Comparison of ENCODE assay signal across 9 cellular contexts in the genomic region with DNA sequence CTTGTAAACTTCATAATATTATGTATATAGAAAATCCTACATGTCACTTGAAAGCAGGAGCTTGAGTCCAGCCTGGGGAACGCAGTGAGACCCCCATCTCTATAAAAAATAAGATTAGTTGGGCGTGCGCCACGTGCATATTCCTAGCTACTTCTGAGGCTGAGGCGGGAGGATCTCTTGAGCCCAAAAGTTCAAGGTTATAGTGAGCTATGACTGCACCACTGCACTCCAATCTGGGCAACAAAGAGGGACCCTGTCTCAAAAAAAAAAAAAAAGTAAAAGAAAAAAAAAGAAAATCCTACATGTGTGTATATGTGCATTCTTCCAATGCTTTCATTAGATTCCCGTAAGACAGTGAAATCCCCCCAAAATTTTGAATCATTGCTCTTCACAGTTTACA. TPM values are rescaled to one million over a fixed set of nuclear protein-coding genes. Genes with fewer than 3 reads are reported as not detected.
DNase-seq lines count a peak whose midpoint lies in the region; ATAC-seq and TF ChIP-seq lines count a peak whose summit lies in the region.
"Had no signal": no experiment of that assay in that cellular context is flagged by ENCODE, and none has a peak within 500 bp of the region (broad histone marks: within the 10 kb centered on the region; RNA-seq: fewer than 3 reads in every experiment).

No MANE protein-coding gene starts in this region.

- POLR2A ChIA-PET in activated CD4-positive, alpha-beta T cell treated with anti-CD3 and anti-CD28 coated beads for 36 hours (lab: Charles Lee), result interaction anchor here (1.0 to 1.2 kb wide), 3 partner anchors 11 to 24 kb away, joined by 3 to 6 read pairs (median 3); a partner anchor contains a TSS
- POLR2A ChIA-PET in activated B cell treated with CpG ODN at 0.5 μM for 24 hours (lab: Charles Lee), result interaction anchor here (0.6 to 4.3 kb wide), 8 partner anchors 11 to 1860 kb away, joined by 3 to 33 read pairs (median 4); a partner anchor contains a TSS

- CTCF ChIA-PET in activated CD4-positive, alpha-beta T cell treated with anti-CD3 and anti-CD28 coated beads for 36 hours (lab: Charles Lee), result interaction anchor here (0.6 to 1.3 kb wide), 6 partner anchors 8 to 385 kb away, joined by 3 to 5 read pairs (median 3); no protein-coding TSS in a partner anchor
- CTCF ChIA-PET in activated B cell treated with CpG ODN at 0.5 μM for 24 hours (lab: Charles Lee), result interaction anchor here (0.9 kb wide), 1 partner anchor 11 kb away, joined by 4 read pairs; a partner anchor contains a TSS

- 60 to 78% methylated on average over 4 to 6 of the region's 6 CpGs for WGBS in gastroesophageal sphincter (ENCODE audit: low coverage in 1 of 2), 2 donors

- H3K4me3 ChIP-seq in gastroesophageal sphincter, result peak overlapping the region; percentile 82 to 83

- H3K27ac ChIP-seq in gastroesophageal sphincter, result peak overlapping the region in 1 of 4 donors; percentile 97

- intact Hi-C loops in activated CD4-positive, alpha-beta T cell treated with anti-CD3 and anti-CD28 coated beads for 36 hours (cut with DNase I, micrococcal nuclease), result no loop called here
- intact Hi-C loops in activated B cell treated with CpG ODN at 0.5 μM for 24 hours (cut with micrococcal nuclease), result no loop called here

- no peak for TF ChIP-seq EP300 in gastroesophageal sphincter (IDR thresholded peaks at IDR 0.05)

- H3K4me1 ChIP-seq in gastroesophageal sphincter, result peaks cover 8 to 62% (median 9%) of the 10 kb centered on the region in 3 donors

- H3K9me3 Mint-ChIP-seq in activated CD4-positive, alpha-beta T cell treated with anti-CD3 and anti-CD28 coated beads for 36 hours (ENCODE audit: low read depth), result no peaks in the 10 kb centered on the region
- H3K9me3 Mint-ChIP-seq in activated B cell treated with CpG ODN at 0.5 μM for 24 hours, result no peaks in the 10 kb centered on the region
- H3K9me3 Mint-ChIP-seq in stimulated activated memory B cell treated with anti-CD40 and anti-IgM and Interleukin-4, amounts not matched to agents 10 μg/mL and 1 μg/mL and 100 μg/mL, for 72 hours, result no peaks in the 10 kb centered on the region

- TF ChIP-seq POLR2A in gastroesophageal sphincter (IDR thresholded peaks at IDR 0.05), result no peak

- peaks cover 19% of the 10 kb centered on the region for H3K36me3 Mint-ChIP-seq in activated CD4-positive, alpha-beta T cell treated with anti-CD3 and anti-CD28 coated beads for 36 hours (ENCODE audit: low read depth)
- peaks cover 31% of the 10 kb centered on the region for H3K36me3 Mint-ChIP-seq in activated B cell treated with CpG ODN at 0.5 μM for 24 hours (ENCODE audit: low read depth)
- H3K36me3 Mint-ChIP-seq in stimulated activated memory B cell treated with anti-CD40 and anti-IgM and Interleukin-4, amounts not matched to agents 10 μg/mL and 1 μg/mL and 100 μg/mL, for 72 hours, result peaks cover 12% of the 10 kb centered on the region

- H3K9me3 ChIP-seq in gastroesophageal sphincter, result no peaks in the 10 kb centered on the region

- H3K4me3 Mint-ChIP-seq in activated CD4-positive, alpha-beta T cell treated with anti-CD3 and anti-CD28 coated beads for 36 hours, result peak overlapping the region; percentile 81
- H3K4me3 Mint-ChIP-seq in activated B cell treated with CpG ODN at 0.5 μM for 24 hours, result peak overlapping the region; percentile 93
- peak overlapping the region; percentile 88 for H3K4me3 Mint-ChIP-seq in stimulated activated memory B cell treated with anti-CD40 and anti-IgM and Interleukin-4, amounts not matched to agents 10 μg/mL and 1 μg/mL and 100 μg/mL, for 72 hours

- H3K27me3 ChIP-seq in gastroesophageal sphincter, result no peaks in the 10 kb centered on the region

- peaks cover 0 to 12% of the 10 kb centered on the region in 2 donors for H3K36me3 ChIP-seq in gastroesophageal sphincter

- no peak for ATAC-seq in activated CD4-positive, alpha-beta T cell treated with anti-CD3 and anti-CD28 coated beads for 36 hours
- ATAC-seq in activated B cell treated with CpG ODN at 0.5 μM for 24 hours (ENCODE audit: low read depth) (no peak), gastroesophageal sphincter (no peak)
- no peak for ATAC-seq in stimulated activated memory B cell treated with anti-CD40 and anti-IgM and Interleukin-4, amounts not matched to agents 10 μg/mL and 1 μg/mL and 100 μg/mL, for 72 hours

- no peak for TF ChIP-seq CTCF in activated B cell treated with CpG ODN at 0.5 μM for 24 hours (IDR thresholded peaks at IDR 0.05)
- no peak for TF ChIP-seq CTCF in gastroesophageal sphincter (IDR thresholded peaks at IDR 0.05)

- H3K4me1 Mint-ChIP-seq in activated CD4-positive, alpha-beta T cell treated with anti-CD3 and anti-CD28 coated beads for 36 hours, result peaks cover 52% of the 10 kb centered on the region
- H3K4me1 Mint-ChIP-seq in activated B cell treated with CpG ODN at 0.5 μM for 24 hours, result peaks cover 41% of the 10 kb centered on the region
- H3K4me1 Mint-ChIP-seq in stimulated activated memory B cell treated with anti-CD40 and anti-IgM and Interleukin-4, amounts not matched to agents 10 μg/mL and 1 μg/mL and 100 μg/mL, for 72 hours, result peaks cover 53% of the 10 kb centered on the region

- no peak for DNase-seq in activated CD4-positive, alpha-beta T cell treated with anti-CD3 and anti-CD28 coated beads for 36 hours
- no peak for DNase-seq in activated CD4-positive, alpha-beta T cell treated with anti-CD3 and anti-CD28 coated beads, Interleukin-2, amount 50 U/mL, for 1 hour
- DNase-seq in activated B cell treated with CpG ODN at 0.5 μM for 24 hours, result no peak
- no peak for DNase-seq in stimulated activated CD4-positive, alpha-beta T cell treated with anti-CD3 and anti-CD28 coated beads, Interleukin-2, amount 100 ng/mL, for 24 hours
- no peak for DNase-seq in NCI-H226
- DNase-seq in iPS-NIHi11 (ENCODE audit: low spot score), result no peak
- DNase-seq: effector CD8-positive, alpha-beta T cell had no signal

- peak overlapping the region; percentile 89 for H3K27ac Mint-ChIP-seq in activated CD4-positive, alpha-beta T cell treated with anti-CD3 and anti-CD28 coated beads for 36 hours
- no peak overlapping the region for H3K27ac Mint-ChIP-seq in activated B cell treated with CpG ODN at 0.5 μM for 24 hours
- H3K27ac Mint-ChIP-seq in stimulated activated memory B cell treated with anti-CD40 and anti-IgM and Interleukin-4, amounts not matched to agents 10 μg/mL and 1 μg/mL and 100 μg/mL, for 72 hours, result peak overlapping the region; percentile 95

- H3K27me3 Mint-ChIP-seq in activated CD4-positive, alpha-beta T cell treated with anti-CD3 and anti-CD28 coated beads for 36 hours, result no peaks in the 10 kb centered on the region
- no peaks in the 10 kb centered on the region for H3K27me3 Mint-ChIP-seq in activated B cell treated with CpG ODN at 0.5 μM for 24 hours
- H3K27me3 Mint-ChIP-seq in stimulated activated memory B cell treated with anti-CD40 and anti-IgM and Interleukin-4, amounts not matched to agents 10 μg/mL and 1 μg/mL and 100 μg/mL, for 72 hours, result no peaks in the 10 kb centered on the region

RNA-seq across cellular contexts. Expression of a gene that starts 1.7 kb away (rescaled TPM):
- 100 to 1,000 TPM in 1 of 2 experiments, 10 to 100 TPM in 1; 80.3 to 124 TPM for total RNA-seq in activated CD4-positive, alpha-beta T cell treated with anti-CD3 and anti-CD28 coated beads for 36 hours
- total RNA-seq in activated B cell treated with CpG ODN at 0.5 μM for 24 hours (154 and 172 TPM in 2 replicates), gastroesophageal sphincter (100 to 1,000 TPM; 118 to 197 (median 153) TPM)

RNA-seq across cellular contexts. Expression of a gene that starts 11.2 kb away (rescaled TPM):
- 1 to 10 TPM; 1.7 to 2.6 TPM for total RNA-seq in activated CD4-positive, alpha-beta T cell treated with anti-CD3 and anti-CD28 coated beads for 36 hours
- total RNA-seq in activated B cell treated with CpG ODN at 0.5 μM for 24 hours (2.1 and 3.1 TPM in 2 replicates), gastroesophageal sphincter (10 to 100 TPM in 1 of 4 donors, 1 to 10 TPM in 3; 2.6 to 12.5 (median 5.7) TPM)
